17 cellular contexts compared by ENCODE assay signal in genomic region chr15:85427286-85428028, GRCh38. TPM values are rescaled to one million over a fixed set of nuclear protein-coding genes. Genes with fewer than 3 reads are reported as not detected.
DNase-seq lines count a peak whose midpoint lies in the region; ATAC-seq and TF ChIP-seq lines count a peak whose summit lies in the region.
"Had no signal": no experiment of that assay in that cellular context is flagged by ENCODE, and none has a peak within 500 bp of the region (broad histone marks: within the 10 kb centered on the region; RNA-seq: fewer than 3 reads in every experiment).

No MANE protein-coding gene starts in this region.

- H3K36me3 Mint-ChIP-seq in activated naive CD8-positive, alpha-beta T cell treated with anti-CD3 and anti-CD28 coated beads for 36 hours, result peaks cover 22% of the 10 kb centered on the region
- H3K36me3 Mint-ChIP-seq in nephron (ENCODE audit: low read depth) (peaks cover 5% of the 10 kb centered on the region), Calu3 (ENCODE audit: insufficient read depth, unreplicated experiment) (peaks cover under 1% of the 10 kb centered on the region)

- no TSS peak for BruUV-seq in Calu3 (replicated peaks; lab: Mats Ljungman, UMichigan)

- no peaks in the 10 kb centered on the region for H3K36me3 ChIP-seq in lower lobe of right lung

- no peak overlapping the region for H3K4me3 ChIP-seq in lower lobe of right lung
- H3K4me3 ChIP-seq: GM23248 had no signal

- no peak for TF ChIP-seq CTCF in nephron (IDR thresholded peaks at IDR 0.05; ENCODE audit: unreplicated experiment in 3 of 3)
- no peak for TF ChIP-seq CTCF in lower lobe of right lung (IDR thresholded peaks at IDR 0.05)
- TF ChIP-seq CTCF in Calu3 (IDR thresholded peaks at IDR 0.05; ENCODE audit: unreplicated experiment), result no peak

- no peak overlapping the region for H3K4me3 Mint-ChIP-seq in activated naive CD8-positive, alpha-beta T cell treated with anti-CD3 and anti-CD28 coated beads for 36 hours
- no peak overlapping the region for H3K4me3 Mint-ChIP-seq in nephron
- H3K4me3 Mint-ChIP-seq in Calu3 (ENCODE audit: low read depth, unreplicated experiment), result no peak overlapping the region
- H3K4me3 Mint-ChIP-seq: B cell; CD4-positive, alpha-beta T cell had no signal

- peaks cover 26% of the 10 kb centered on the region for H3K4me1 ChIP-seq in lower lobe of right lung

- no peaks in the 10 kb centered on the region for H3K27me3 ChIP-seq in lower lobe of right lung (ENCODE audit: low read depth)

- H3K27me3 Mint-ChIP-seq in activated naive CD8-positive, alpha-beta T cell treated with anti-CD3 and anti-CD28 coated beads for 36 hours, result no peaks in the 10 kb centered on the region
- H3K27me3 Mint-ChIP-seq in nephron (ENCODE audit: low read depth), result no peaks in the 10 kb centered on the region
- H3K27me3 Mint-ChIP-seq in Calu3 (ENCODE audit: unreplicated experiment), result no peaks in the 10 kb centered on the region
- H3K27me3 Mint-ChIP-seq: B cell; CD4-positive, alpha-beta T cell had no signal

- ATAC-seq in lower lobe of right lung (no peak), HG03378 (IDR thresholded peaks at IDR 0.05; ENCODE audit: unreplicated experiment) (no peak), GM21529 (IDR thresholded peaks at IDR 0.05; ENCODE audit: unreplicated experiment) (no peak)

- intact Hi-C loops in lower lobe of right lung (cut with DNase I) (no loop called here), Calu3 (cut with micrococcal nuclease; ENCODE audit: unreplicated experiment) (no loop called here)

- no peaks in the 10 kb centered on the region for H3K9me3 ChIP-seq in lower lobe of right lung

- DNase-seq in HuH-7 (ENCODE audit: low spot score) (peak; percentile 41), kidney tubule cell (ENCODE audit: low spot score) (peak; percentile 75), lower lobe of right lung (no peak), Calu3 (no peak)
- no peak for DNase-seq in activated naive CD8-positive, alpha-beta T cell treated with anti-CD3 and anti-CD28 coated beads for 36 hours
- DNase-seq: ACHN; C1 segment of cervical spinal cord; CD4-positive, alpha-beta T cell; DMS153; DMS79 treated with DMSO at 0.1 percent for 48 hours; EL; GM23248; H7 had no signal

- H3K27ac Mint-ChIP-seq in activated naive CD8-positive, alpha-beta T cell treated with anti-CD3 and anti-CD28 coated beads for 36 hours, result peak overlapping the region; percentile 58
- H3K27ac Mint-ChIP-seq in nephron, result peak overlapping the region; percentile 25 to 73 (median 38)
- H3K27ac Mint-ChIP-seq in Calu3 (ENCODE audit: unreplicated experiment), result no peak overlapping the region
- H3K27ac Mint-ChIP-seq: B cell; CD4-positive, alpha-beta T cell had no signal

- H3K4me1 Mint-ChIP-seq in activated naive CD8-positive, alpha-beta T cell treated with anti-CD3 and anti-CD28 coated beads for 36 hours, result peaks cover 88% of the 10 kb centered on the region
- H3K4me1 Mint-ChIP-seq in nephron (peaks cover 26% of the 10 kb centered on the region), Calu3 (ENCODE audit: low read depth, unreplicated experiment) (peaks cover 36% of the 10 kb centered on the region)

- CTCF ChIA-PET in Calu3 (lab: Charles Lee), result interaction anchor here (0.7 kb wide), 1 partner anchor 97 kb away, joined by 3 read pairs; no protein-coding TSS in a partner anchor

- no peaks in the 10 kb centered on the region for H3K9me3 Mint-ChIP-seq in activated naive CD8-positive, alpha-beta T cell treated with anti-CD3 and anti-CD28 coated beads for 36 hours
- peaks cover 3% of the 10 kb centered on the region for H3K9me3 Mint-ChIP-seq in nephron
- no peaks in the 10 kb centered on the region for H3K9me3 Mint-ChIP-seq in Calu3 (ENCODE audit: low read depth, unreplicated experiment)
- H3K9me3 Mint-ChIP-seq: CD4-positive, alpha-beta T cell had no signal

- no peak overlapping the region for H3K27ac ChIP-seq in lower lobe of right lung
- H3K27ac ChIP-seq: GM23248 had no signal

RNA-seq across cellular contexts. Expression of gene AKAP13, which starts 47.1 kb away (rescaled TPM):
- total RNA-seq in activated naive CD8-positive, alpha-beta T cell treated with anti-CD3 and anti-CD28 coated beads for 36 hours, result 10 to 100 TPM; 83.2 to 85.2 TPM
- total RNA-seq in lower lobe of right lung, result 443 TPM
- total RNA-seq in Calu3 (2022), result 145 and 169 TPM in 2 replicates

Comparison
In these comparisons a context has a peak if more than half of its experiments do, and no peak if none do; other contexts are left out.
1. DNase-seq: peak in HuH-7 (single experiment) and kidney tubule cell (single experiment); none in activated naive CD8-positive, alpha-beta T cell treated with anti-CD3 and anti-CD28 coated beads for 36 hours (single experiment), lower lobe of right lung (single experiment) and Calu3 (single experiment).